In the genomic region with DNA sequence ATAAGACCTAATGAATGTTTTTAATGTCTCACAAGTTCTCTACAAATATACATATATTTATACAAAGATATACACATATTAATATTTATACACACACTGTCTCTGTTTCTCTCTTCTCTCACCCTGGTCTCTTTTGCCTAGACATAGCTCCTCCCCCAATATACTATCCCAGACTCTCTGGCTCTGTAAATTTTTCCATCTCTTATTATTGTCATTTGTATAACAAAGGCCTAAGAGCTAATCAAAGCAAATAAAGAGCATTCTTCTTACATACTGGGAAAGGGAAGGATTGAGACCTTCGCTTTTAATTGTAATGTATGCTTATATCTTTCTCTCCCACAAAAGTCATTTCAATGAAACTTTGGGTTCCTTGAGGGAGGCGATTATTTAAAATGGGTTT, we compare ENCODE assay signal across 8 cellular contexts.
"Had no signal": no experiment of that assay in that cellular context is flagged by ENCODE, and none has a peak within 500 bp of the region (broad histone marks: within the 10 kb centered on the region; RNA-seq: fewer than 3 reads in every experiment).

No MANE protein-coding gene starts in this region.

- H3K4me2 ChIP-seq: KMS-11 had no signal

- FAIRE-seq: HepG2, HTR-8/SVneo, K562 had no signal

- H3K27ac ChIP-seq: HL-60, KMS-11 had no signal

- H3K9ac ChIP-seq: KMS-11 had no signal

- H3K4me3 ChIP-seq: K562 had no signal

- DNase-seq: IMR-90, KBM-7, KG1 had no signal
